In the genomic region with DNA sequence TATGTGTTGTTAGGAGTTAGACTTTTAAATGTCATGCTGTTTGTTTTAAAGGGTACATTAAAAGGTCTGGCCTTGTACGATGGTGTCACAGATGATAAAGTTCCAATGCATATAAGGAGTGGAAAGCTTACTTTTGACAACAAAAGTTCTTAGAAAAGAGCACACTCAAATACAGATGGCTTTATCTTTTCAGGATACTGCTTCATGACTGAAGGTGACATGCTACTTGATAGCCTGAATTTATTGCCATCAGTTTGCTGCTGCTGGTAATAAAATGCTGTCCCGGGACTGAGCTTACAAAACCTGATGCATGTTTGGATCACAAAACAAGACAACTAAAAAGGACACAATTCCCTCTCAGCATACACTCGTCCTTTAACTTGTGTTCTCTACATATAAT, we compare ENCODE assay signal across 1 cellular context.
TF ChIP-seq lines count a peak whose summit lies in the region.

No MANE protein-coding gene starts in this region.

TF ChIP-seq in K562, 482 proteins besides CTCF, POLR2A, EP300 and RAD21 (continued from another document and continues in another):
- TF ChIP-seq NR4A1 (CRISPR knock-in tag; IDR thresholded peaks at IDR 0.05) (no peak), NR4A1 (tag; IDR thresholded peaks at IDR 0.05) (0 out of 2 replicates have a peak, but pooled peaks have one; percentile 32), MYNN (IDR thresholded peaks at IDR 0.05) (no peak), MYNN (CRISPR knock-in tag; IDR thresholded peaks at IDR 0.05) (no peak), NONO (IDR thresholded peaks at IDR 0.05; ENCODE audit: low read depth in 2 of 2, low read length in 1 of 2) (no peak), ARID1B (IDR thresholded peaks at IDR 0.05) (peak; percentile 86), TCF3 (CRISPR knock-in tag; IDR thresholded peaks at IDR 0.05) (peak; percentile 85), NCOR1 (IDR thresholded peaks at IDR 0.05) (peak; percentile 59; the same call in 1 of the 2 replicates), HDAC1 (IDR thresholded peaks at IDR 0.05) (0 out of 4 replicates have a peak, but pooled peaks of 1 of the 2 experiments have one; percentile 21), SMARCA4 (IDR thresholded peaks at IDR 0.05) (peak; percentile 69; the same call in 1 of the 2 replicates), TCFL5 (CRISPR knock-in tag; conservative IDR thresholded peaks at IDR 0.05) (no peak), PTTG1 (tag; IDR thresholded peaks at IDR 0.05; ENCODE audit: low read depth) (no peak), ZBED1 (IDR thresholded peaks at IDR 0.05) (no peak), GABPB2 (CRISPR knock-in tag; conservative IDR thresholded peaks at IDR 0.05) (no peak), POLR3G (IDR thresholded peaks at IDR 0.05; ENCODE audit: extremely low read depth, insufficient read length, insufficient replicate concordance) (no peak), MEF2D (tag; conservative IDR thresholded peaks at IDR 0.05; ENCODE audit: low read depth) (no peak), ZNF77 (CRISPR knock-in tag; IDR thresholded peaks at IDR 0.05) (no peak), ZNF263 (CRISPR knock-in tag; IDR thresholded peaks at IDR 0.05; ENCODE audit: borderline replicate concordance) (no peak), MTA2 (IDR thresholded peaks at IDR 0.05; ENCODE audit: low read depth) (0 out of 2 replicates have a peak, but pooled peaks have one; percentile 28), SMARCC2 (IDR thresholded peaks at IDR 0.05; ENCODE audit: low read depth) (no peak), ZNF75A (CRISPR knock-in tag; IDR thresholded peaks at IDR 0.05) (no peak), RBM22 (IDR thresholded peaks at IDR 0.05; ENCODE audit: low read depth, low read length, poor library complexity, severe bottlenecking) (no peak), PURB (CRISPR knock-in tag; IDR thresholded peaks at IDR 0.05; ENCODE audit: low read depth) (no peak), KDM2B (CRISPR knock-in tag; IDR thresholded peaks at IDR 0.05) (no peak), RUNX1 (IDR thresholded peaks at IDR 0.05; ENCODE audit: low read depth) (no peak), TBP (optimal IDR thresholded peaks at IDR 0.05; ENCODE audit: low read depth, low read length) (no peak), ESRRA (IDR thresholded peaks at IDR 0.05; ENCODE audit: borderline replicate concordance, low read depth) (no peak), SOX6 (IDR thresholded peaks at IDR 0.05) (0 out of 2 replicates have a peak, but pooled peaks have one; percentile 15), POLR2G (IDR thresholded peaks at IDR 0.05; ENCODE audit: low read depth, low read length) (no peak), KLF6 (CRISPR knock-in tag; IDR thresholded peaks at IDR 0.05; ENCODE audit: borderline replicate concordance) (no peak), ZFP36 (IDR thresholded peaks at IDR 0.05; ENCODE audit: low read depth, low read length, partially characterized antibody) (no peak), ZNF586 (CRISPR knock-in tag; conservative IDR thresholded peaks at IDR 0.05) (no peak), CTBP1 (IDR thresholded peaks at IDR 0.05; ENCODE audit: borderline replicate concordance) (0 out of 2 replicates have a peak, but pooled peaks have one; percentile 19), MCM7 (IDR thresholded peaks at IDR 0.05) (no peak), HCFC1 (IDR thresholded peaks at IDR 0.05; ENCODE audit: low read depth, low read length) (no peak), MCM5 (IDR thresholded peaks at IDR 0.05; ENCODE audit: low read depth) (no peak), RCOR1 (IDR thresholded peaks at IDR 0.05; ENCODE audit: borderline replicate concordance in 1 of 2, low read depth in 2 of 2, low read length in 2 of 2) (peak in 1 of 2 experiments; percentile 60; a peak in 1 of 4 replicates)
- TF ChIP-seq, protein P1, sequence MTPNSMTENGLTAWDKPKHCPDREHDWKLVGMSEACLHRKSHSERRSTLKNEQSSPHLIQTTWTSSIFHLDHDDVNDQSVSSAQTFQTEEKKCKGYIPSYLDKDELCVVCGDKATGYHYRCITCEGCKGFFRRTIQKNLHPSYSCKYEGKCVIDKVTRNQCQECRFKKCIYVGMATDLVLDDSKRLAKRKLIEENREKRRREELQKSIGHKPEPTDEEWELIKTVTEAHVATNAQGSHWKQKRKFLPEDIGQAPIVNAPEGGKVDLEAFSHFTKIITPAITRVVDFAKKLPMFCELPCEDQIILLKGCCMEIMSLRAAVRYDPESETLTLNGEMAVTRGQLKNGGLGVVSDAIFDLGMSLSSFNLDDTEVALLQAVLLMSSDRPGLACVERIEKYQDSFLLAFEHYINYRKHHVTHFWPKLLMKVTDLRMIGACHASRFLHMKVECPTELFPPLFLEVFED (CRISPR knock-in tag; conservative IDR thresholded peaks at IDR 0.05) = no peak
- TF ChIP-seq, protein P2, sequence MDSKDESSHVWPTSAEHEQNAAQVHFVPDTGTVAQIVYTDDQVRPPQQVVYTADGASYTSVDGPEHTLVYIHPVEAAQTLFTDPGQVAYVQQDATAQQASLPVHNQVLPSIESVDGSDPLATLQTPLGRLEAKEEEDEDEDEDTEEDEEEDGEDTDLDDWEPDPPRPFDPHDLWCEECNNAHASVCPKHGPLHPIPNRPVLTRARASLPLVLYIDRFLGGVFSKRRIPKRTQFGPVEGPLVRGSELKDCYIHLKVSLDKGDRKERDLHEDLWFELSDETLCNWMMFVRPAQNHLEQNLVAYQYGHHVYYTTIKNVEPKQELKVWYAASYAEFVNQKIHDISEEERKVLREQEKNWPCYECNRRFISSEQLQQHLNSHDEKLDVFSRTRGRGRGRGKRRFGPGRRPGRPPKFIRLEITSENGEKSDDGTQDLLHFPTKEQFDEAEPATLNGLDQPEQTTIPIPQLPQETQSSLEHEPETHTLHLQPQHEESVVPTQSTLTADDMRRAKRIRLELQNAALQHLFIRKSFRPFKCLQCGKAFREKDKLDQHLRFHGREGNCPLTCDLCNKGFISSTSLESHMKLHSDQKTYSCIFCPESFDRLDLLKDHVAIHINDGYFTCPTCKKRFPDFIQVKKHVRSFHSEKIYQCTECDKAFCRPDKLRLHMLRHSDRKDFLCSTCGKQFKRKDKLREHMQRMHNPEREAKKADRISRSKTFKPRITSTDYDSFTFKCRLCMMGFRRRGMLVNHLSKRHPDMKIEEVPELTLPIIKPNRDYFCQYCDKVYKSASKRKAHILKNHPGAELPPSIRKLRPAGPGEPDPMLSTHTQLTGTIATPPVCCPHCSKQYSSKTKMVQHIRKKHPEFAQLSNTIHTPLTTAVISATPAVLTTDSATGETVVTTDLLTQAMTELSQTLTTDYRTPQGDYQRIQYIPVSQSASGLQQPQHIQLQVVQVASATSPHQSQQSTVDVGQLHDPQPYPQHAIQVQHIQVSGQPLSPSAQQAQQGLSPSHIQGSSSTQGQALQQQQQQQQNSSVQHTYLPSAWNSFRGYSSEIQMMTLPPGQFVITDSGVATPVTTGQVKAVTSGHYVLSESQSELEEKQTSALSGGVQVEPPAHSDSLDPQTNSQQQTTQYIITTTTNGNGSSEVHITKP (IDR thresholded peaks at IDR 0.05; ENCODE audit: partially characterized antibody) = no peak
- TF ChIP-seq, protein P3, sequence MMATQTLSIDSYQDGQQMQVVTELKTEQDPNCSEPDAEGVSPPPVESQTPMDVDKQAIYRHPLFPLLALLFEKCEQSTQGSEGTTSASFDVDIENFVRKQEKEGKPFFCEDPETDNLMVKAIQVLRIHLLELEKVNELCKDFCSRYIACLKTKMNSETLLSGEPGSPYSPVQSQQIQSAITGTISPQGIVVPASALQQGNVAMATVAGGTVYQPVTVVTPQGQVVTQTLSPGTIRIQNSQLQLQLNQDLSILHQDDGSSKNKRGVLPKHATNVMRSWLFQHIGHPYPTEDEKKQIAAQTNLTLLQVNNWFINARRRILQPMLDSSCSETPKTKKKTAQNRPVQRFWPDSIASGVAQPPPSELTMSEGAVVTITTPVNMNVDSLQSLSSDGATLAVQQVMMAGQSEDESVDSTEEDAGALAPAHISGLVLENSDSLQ (IDR thresholded peaks at IDR 0.05) = peak; percentile 80
- TF ChIP-seq, protein P4, sequence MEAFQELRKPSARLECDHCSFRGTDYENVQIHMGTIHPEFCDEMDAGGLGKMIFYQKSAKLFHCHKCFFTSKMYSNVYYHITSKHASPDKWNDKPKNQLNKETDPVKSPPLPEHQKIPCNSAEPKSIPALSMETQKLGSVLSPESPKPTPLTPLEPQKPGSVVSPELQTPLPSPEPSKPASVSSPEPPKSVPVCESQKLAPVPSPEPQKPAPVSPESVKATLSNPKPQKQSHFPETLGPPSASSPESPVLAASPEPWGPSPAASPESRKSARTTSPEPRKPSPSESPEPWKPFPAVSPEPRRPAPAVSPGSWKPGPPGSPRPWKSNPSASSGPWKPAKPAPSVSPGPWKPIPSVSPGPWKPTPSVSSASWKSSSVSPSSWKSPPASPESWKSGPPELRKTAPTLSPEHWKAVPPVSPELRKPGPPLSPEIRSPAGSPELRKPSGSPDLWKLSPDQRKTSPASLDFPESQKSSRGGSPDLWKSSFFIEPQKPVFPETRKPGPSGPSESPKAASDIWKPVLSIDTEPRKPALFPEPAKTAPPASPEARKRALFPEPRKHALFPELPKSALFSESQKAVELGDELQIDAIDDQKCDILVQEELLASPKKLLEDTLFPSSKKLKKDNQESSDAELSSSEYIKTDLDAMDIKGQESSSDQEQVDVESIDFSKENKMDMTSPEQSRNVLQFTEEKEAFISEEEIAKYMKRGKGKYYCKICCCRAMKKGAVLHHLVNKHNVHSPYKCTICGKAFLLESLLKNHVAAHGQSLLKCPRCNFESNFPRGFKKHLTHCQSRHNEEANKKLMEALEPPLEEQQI (IDR thresholded peaks at IDR 0.05) = 0 out of 2 replicates have a peak, but pooled peaks have one; percentile 36
- TF ChIP-seq, protein P5, sequence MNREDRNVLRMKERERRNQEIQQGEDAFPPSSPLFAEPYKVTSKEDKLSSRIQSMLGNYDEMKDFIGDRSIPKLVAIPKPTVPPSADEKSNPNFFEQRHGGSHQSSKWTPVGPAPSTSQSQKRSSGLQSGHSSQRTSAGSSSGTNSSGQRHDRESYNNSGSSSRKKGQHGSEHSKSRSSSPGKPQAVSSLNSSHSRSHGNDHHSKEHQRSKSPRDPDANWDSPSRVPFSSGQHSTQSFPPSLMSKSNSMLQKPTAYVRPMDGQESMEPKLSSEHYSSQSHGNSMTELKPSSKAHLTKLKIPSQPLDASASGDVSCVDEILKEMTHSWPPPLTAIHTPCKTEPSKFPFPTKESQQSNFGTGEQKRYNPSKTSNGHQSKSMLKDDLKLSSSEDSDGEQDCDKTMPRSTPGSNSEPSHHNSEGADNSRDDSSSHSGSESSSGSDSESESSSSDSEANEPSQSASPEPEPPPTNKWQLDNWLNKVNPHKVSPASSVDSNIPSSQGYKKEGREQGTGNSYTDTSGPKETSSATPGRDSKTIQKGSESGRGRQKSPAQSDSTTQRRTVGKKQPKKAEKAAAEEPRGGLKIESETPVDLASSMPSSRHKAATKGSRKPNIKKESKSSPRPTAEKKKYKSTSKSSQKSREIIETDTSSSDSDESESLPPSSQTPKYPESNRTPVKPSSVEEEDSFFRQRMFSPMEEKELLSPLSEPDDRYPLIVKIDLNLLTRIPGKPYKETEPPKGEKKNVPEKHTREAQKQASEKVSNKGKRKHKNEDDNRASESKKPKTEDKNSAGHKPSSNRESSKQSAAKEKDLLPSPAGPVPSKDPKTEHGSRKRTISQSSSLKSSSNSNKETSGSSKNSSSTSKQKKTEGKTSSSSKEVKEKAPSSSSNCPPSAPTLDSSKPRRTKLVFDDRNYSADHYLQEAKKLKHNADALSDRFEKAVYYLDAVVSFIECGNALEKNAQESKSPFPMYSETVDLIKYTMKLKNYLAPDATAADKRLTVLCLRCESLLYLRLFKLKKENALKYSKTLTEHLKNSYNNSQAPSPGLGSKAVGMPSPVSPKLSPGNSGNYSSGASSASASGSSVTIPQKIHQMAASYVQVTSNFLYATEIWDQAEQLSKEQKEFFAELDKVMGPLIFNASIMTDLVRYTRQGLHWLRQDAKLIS (CRISPR knock-in tag; IDR thresholded peaks at IDR 0.05) = no peak
- TF ChIP-seq, protein P6, sequence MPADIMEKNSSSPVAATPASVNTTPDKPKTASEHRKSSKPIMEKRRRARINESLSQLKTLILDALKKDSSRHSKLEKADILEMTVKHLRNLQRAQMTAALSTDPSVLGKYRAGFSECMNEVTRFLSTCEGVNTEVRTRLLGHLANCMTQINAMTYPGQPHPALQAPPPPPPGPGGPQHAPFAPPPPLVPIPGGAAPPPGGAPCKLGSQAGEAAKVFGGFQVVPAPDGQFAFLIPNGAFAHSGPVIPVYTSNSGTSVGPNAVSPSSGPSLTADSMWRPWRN (IDR thresholded peaks at IDR 0.05; ENCODE audit: low read depth) = no peak
- TF ChIP-seq, protein P7, sequence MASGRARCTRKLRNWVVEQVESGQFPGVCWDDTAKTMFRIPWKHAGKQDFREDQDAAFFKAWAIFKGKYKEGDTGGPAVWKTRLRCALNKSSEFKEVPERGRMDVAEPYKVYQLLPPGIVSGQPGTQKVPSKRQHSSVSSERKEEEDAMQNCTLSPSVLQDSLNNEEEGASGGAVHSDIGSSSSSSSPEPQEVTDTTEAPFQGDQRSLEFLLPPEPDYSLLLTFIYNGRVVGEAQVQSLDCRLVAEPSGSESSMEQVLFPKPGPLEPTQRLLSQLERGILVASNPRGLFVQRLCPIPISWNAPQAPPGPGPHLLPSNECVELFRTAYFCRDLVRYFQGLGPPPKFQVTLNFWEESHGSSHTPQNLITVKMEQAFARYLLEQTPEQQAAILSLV (tag; IDR thresholded peaks at IDR 0.05) = no peak
- TF ChIP-seq, protein P8, sequence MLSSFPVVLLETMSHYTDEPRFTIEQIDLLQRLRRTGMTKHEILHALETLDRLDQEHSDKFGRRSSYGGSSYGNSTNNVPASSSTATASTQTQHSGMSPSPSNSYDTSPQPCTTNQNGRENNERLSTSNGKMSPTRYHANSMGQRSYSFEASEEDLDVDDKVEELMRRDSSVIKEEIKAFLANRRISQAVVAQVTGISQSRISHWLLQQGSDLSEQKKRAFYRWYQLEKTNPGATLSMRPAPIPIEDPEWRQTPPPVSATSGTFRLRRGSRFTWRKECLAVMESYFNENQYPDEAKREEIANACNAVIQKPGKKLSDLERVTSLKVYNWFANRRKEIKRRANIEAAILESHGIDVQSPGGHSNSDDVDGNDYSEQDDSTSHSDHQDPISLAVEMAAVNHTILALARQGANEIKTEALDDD (IDR thresholded peaks at IDR 0.05) = no peak
- TF ChIP-seq, protein P9, sequence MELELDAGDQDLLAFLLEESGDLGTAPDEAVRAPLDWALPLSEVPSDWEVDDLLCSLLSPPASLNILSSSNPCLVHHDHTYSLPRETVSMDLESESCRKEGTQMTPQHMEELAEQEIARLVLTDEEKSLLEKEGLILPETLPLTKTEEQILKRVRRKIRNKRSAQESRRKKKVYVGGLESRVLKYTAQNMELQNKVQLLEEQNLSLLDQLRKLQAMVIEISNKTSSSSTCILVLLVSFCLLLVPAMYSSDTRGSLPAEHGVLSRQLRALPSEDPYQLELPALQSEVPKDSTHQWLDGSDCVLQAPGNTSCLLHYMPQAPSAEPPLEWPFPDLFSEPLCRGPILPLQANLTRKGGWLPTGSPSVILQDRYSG (tag; conservative IDR thresholded peaks at IDR 0.05; ENCODE audit: low read depth) = no peak
- TF ChIP-seq, protein P10, sequence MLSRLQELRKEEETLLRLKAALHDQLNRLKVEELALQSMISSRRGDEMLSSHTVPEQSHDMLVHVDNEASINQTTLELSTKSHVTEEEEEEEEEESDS (CRISPR knock-in tag; IDR thresholded peaks at IDR 0.05) = no peak
